21 cellular contexts compared by ENCODE assay signal in the genomic region with DNA sequence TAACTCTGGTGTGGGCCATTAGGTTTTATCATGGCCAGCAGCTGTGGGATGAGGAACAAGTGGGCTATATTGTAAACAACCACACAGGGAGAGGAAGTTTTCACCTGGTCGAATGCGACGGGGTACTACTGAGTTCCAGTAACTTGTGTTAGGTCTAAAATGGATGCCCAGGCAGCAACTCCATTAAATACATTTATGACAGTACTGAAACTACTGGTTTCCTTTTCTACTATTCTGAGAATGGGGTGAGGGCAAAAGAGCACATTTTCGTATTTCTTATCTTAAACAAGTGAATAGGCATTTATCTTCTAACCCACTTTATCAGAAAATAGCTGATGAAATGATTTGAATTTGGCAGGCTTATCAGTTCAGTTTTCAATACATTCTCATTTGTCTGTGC.
A peak's percentile ranks its signal among the peaks of the same experiment; 100 is the strongest.
DNase-seq lines count a peak whose midpoint lies in the region; ATAC-seq, FAIRE-seq and TF ChIP-seq lines count a peak whose summit lies in the region.
"Had no signal": no experiment of that assay in that cellular context is flagged by ENCODE, and none has a peak within 500 bp of the region (broad histone marks: within the 10 kb centered on the region; RNA-seq: fewer than 3 reads in every experiment).

No MANE protein-coding gene starts in this region.

- H3K27me3 ChIP-seq in MM.1S (replicated peaks; ENCODE audit: insufficient read depth, low read length) = no peaks in the 10 kb centered on the region
- H3K27me3 ChIP-seq in H1 (replicated peaks in 1 of 4; ENCODE audit: control insufficient read depth in 3 of 4, extremely low read depth in 1 of 4, insufficient read depth in 3 of 4, low read length in 3 of 4) = no peaks in the 10 kb centered on the region
- H3K27me3 ChIP-seq: MG63, SJCRH30 had no signal

- no peaks in the 10 kb centered on the region for H3K9me2 ChIP-seq in MM.1S (replicated peaks; ENCODE audit: insufficient read depth, low read length)

- no peak overlapping the region for H2BK5ac ChIP-seq in H1 (ENCODE audit: low read depth, low read length)

- H3K56ac ChIP-seq in H1 (replicated peaks; ENCODE audit: insufficient read length, low read depth, low read length) = no peak overlapping the region

- H2BK120ac ChIP-seq in H1 (replicated peaks; ENCODE audit: low read depth, low read length) = no peak overlapping the region

- no peak overlapping the region for H3K18ac ChIP-seq in H1 (ENCODE audit: extremely low read depth, low read length)

- H3K23ac ChIP-seq in H1 (ENCODE audit: insufficient read length) = no peak overlapping the region

- no peaks in the 10 kb centered on the region for H4K20me1 ChIP-seq in MM.1S (ENCODE audit: insufficient read depth, low read length)
- no peaks in the 10 kb centered on the region for H4K20me1 ChIP-seq in H1 (replicated peaks in 1 of 2; ENCODE audit: control insufficient read depth in 1 of 2, insufficient read depth in 2 of 2, low read length in 2 of 2)

- no peak for TF ChIP-seq POLR2A in H1 (IDR thresholded peaks at IDR 0.05; ENCODE audit: control extremely low read depth in 1 of 2, low read depth in 2 of 2, low read length in 2 of 2)

- H3K9me3 ChIP-seq in MM.1S (replicated peaks; ENCODE audit: insufficient read depth, low read length) (no peaks in the 10 kb centered on the region), H1 (ENCODE audit: insufficient read depth in 2 of 2, low read depth in 1 of 2, low read length in 1 of 2) (no peaks in the 10 kb centered on the region)
- H3K9me3 ChIP-seq: MG63, SJCRH30 had no signal

- H3K79me2 ChIP-seq in MM.1S (ENCODE audit: low read length) = no peaks in the 10 kb centered on the region
- H3K79me2 ChIP-seq in H1 (ENCODE audit: control insufficient read depth in 1 of 2, insufficient read depth in 2 of 2, low read length in 2 of 2) = no peaks in the 10 kb centered on the region

- H3K4me2 ChIP-seq in MM.1S (ENCODE audit: low read depth, low read length) (peak overlapping the region; percentile 51), H1 (ENCODE audit: insufficient read depth in 1 of 2, low read depth in 2 of 2, low read length in 2 of 2) (no peak overlapping the region)

- no peak overlapping the region for H3K4ac ChIP-seq in H1 (replicated peaks; ENCODE audit: insufficient read length, low read depth, low read length)

- intact Hi-C loops in activated CD4-positive, alpha-beta T cell treated with anti-CD3 and anti-CD28 coated beads for 36 hours (cut with DNase I, micrococcal nuclease) = no loop called here

- H2BK12ac ChIP-seq in H1 (ENCODE audit: low read depth, low read length) = no peak overlapping the region

- H3K9me3 Mint-ChIP-seq in activated CD4-positive, alpha-beta T cell treated with anti-CD3 and anti-CD28 coated beads for 36 hours (ENCODE audit: low read depth) = no peaks in the 10 kb centered on the region

- H3K4me3 ChIP-seq in MM.1S (ENCODE audit: low read length) = no peak overlapping the region
- no peak overlapping the region for H3K4me3 ChIP-seq in H1 (ENCODE audit: extremely low read depth in 1 of 4, insufficient read depth in 2 of 4, low read depth in 3 of 4, low read length in 4 of 4)
- H3K4me3 ChIP-seq: MG63, SJCRH30 had no signal

- CTCF ChIA-PET in H1 (lab: Charles Lee; ENCODE audit: partially characterized antibody) = no interaction called here
- CTCF ChIA-PET in activated CD4-positive, alpha-beta T cell treated with anti-CD3 and anti-CD28 coated beads for 36 hours (lab: Charles Lee) = no interaction called here

- 96% methylated on average over 4 of the region's 4 CpGs; no CpG with 5 or more reads in 1 of the 2 experiments for WGBS in H1 (ENCODE audit: extremely low coverage in 1 of 2, insufficient coverage in 1 of 2, insufficient read length in 1 of 2, insufficient replicate concordance in 2 of 2, low coverage in 1 of 2, low lambda C conversion rate in 2 of 2, missing lambda C conversion rate in 1 of 2), 2 experiments

- H3K14ac ChIP-seq in H1 (ENCODE audit: insufficient read length) = no peak overlapping the region

- no peak overlapping the region for H4K91ac ChIP-seq in H1 (replicated peaks; ENCODE audit: insufficient read length, low read length)

- no peak for FAIRE-seq in H1 (lab: Jason Lieb, UNC)
- FAIRE-seq: GM12891, RCC 7860 had no signal

- POLR2A ChIA-PET in H1 (lab: Charles Lee; ENCODE audit: partially characterized antibody) = no interaction called here
- POLR2A ChIA-PET in activated CD4-positive, alpha-beta T cell treated with anti-CD3 and anti-CD28 coated beads for 36 hours (lab: Charles Lee) = no interaction called here

- ATAC-seq in GM19395 (IDR thresholded peaks at IDR 0.05; ENCODE audit: unreplicated experiment) = peak; percentile 65
- no peak for ATAC-seq in activated CD4-positive, alpha-beta T cell treated with anti-CD3 and anti-CD28 coated beads for 36 hours

- H3K27ac ChIP-seq in MM.1S (ENCODE audit: low read length) (peak overlapping the region; percentile 19; the same call in 1 of the 2 replicates), H1 (ENCODE audit: low read depth, low read length) (no peak overlapping the region)
- H3K27ac ChIP-seq: SJCRH30 had no signal

- no peak overlapping the region for H3K4me3 Mint-ChIP-seq in activated CD4-positive, alpha-beta T cell treated with anti-CD3 and anti-CD28 coated beads for 36 hours
- H3K4me3 Mint-ChIP-seq: CD4-positive, CD25-positive, alpha-beta regulatory T cell had no signal

- H3K9ac ChIP-seq in MM.1S (ENCODE audit: low read length) (no peak overlapping the region), H1 (replicated peaks in 1 of 4; ENCODE audit: extremely low read depth in 1 of 4, low read depth in 3 of 4, low read length in 3 of 4) (no peak overlapping the region)

- H2BK20ac ChIP-seq in H1 (ENCODE audit: low read length) = no peak overlapping the region

- no peaks in the 10 kb centered on the region for H3K23me2 ChIP-seq in H1 (ENCODE audit: low read depth, low read length)

- H3K4me1 Mint-ChIP-seq in activated CD4-positive, alpha-beta T cell treated with anti-CD3 and anti-CD28 coated beads for 36 hours = peaks cover 4% of the 10 kb centered on the region
- H3K4me1 Mint-ChIP-seq: CD4-positive, CD25-positive, alpha-beta regulatory T cell had no signal

- no peaks in the 10 kb centered on the region for H3K79me1 ChIP-seq in H1 (ENCODE audit: low read depth, low read length)

- peak; percentile 66 for DNase-seq in MM.1S
- no peak for DNase-seq in H1 (ENCODE audit: low read depth in 1 of 2, low spot score in 2 of 2)
- DNase-seq in glomerular visceral epithelial cell (ENCODE audit: extremely low spot score) = no peak
- no peak for DNase-seq in foreskin melanocyte
- DNase-seq in activated CD4-positive, alpha-beta T cell treated with anti-CD3 and anti-CD28 coated beads for 36 hours = no peak
- DNase-seq in NCI-H1436 treated with DMSO at 0.1 percent for 48 hours (lab: John Stamatoyannopoulos, UW) = no peak
- DNase-seq: CD4-positive, CD25-positive, alpha-beta regulatory T cell; COR-L47; DMS 273 treated with DMSO at 0.1 percent for 48 hours; DMS79 treated with DMSO at 0.1 percent for 48 hours; H7; MG63; NCI-H1092; NCI-H1436; NCI-H1930; NCI-H748 treated with DMSO at 0.1 percent for 48 hours; NK-92 treated with Interleukin-12 subunit alpha and Interleukin-12 subunit beta, amount 100 ng/mL, for 24 hours; SJCRH30 had no signal

- no peak for TF ChIP-seq RAD21 in H1 (IDR thresholded peaks at IDR 0.05 in 1 of 2, conservative IDR thresholded peaks at IDR 0.05 in 1 of 2; ENCODE audit: low read depth in 2 of 2, low read length in 2 of 2)

- H3K36me3 Mint-ChIP-seq in activated CD4-positive, alpha-beta T cell treated with anti-CD3 and anti-CD28 coated beads for 36 hours (ENCODE audit: low read depth) = no peaks in the 10 kb centered on the region
- H3K36me3 Mint-ChIP-seq: CD4-positive, CD25-positive, alpha-beta regulatory T cell had no signal

- H4K5ac ChIP-seq in H1 (ENCODE audit: insufficient read length, low read depth, low read length) = no peak overlapping the region

- H2AFZ ChIP-seq in MM.1S (ENCODE audit: low read length) = peak overlapping the region; percentile 56
- 0 out of 2 replicates have a peak overlapping the region, but pooled peaks have one; percentile 16 for H2AFZ ChIP-seq in H1 (ENCODE audit: low read length)

- H4K8ac ChIP-seq in H1 (ENCODE audit: extremely low read depth, insufficient read depth, low read length) = no peak overlapping the region

- no peak overlapping the region for H2BK15ac ChIP-seq in H1 (ENCODE audit: low read length)

- H3K36me3 ChIP-seq in MM.1S (replicated peaks; ENCODE audit: insufficient read depth, low read length) = no peaks in the 10 kb centered on the region
- H3K36me3 ChIP-seq in H1 (ENCODE audit: control insufficient read depth in 2 of 4, insufficient read depth in 4 of 4, low read length in 3 of 4) = no peaks in the 10 kb centered on the region
- H3K36me3 ChIP-seq: MG63, SJCRH30 had no signal

- no peak overlapping the region for H2AK5ac ChIP-seq in H1 (ENCODE audit: low read depth, low read length)

- no peaks in the 10 kb centered on the region for H3K27me3 Mint-ChIP-seq in activated CD4-positive, alpha-beta T cell treated with anti-CD3 and anti-CD28 coated beads for 36 hours

- TF ChIP-seq CTCF in MM.1S (IDR thresholded peaks at IDR 0.05; ENCODE audit: low read length) (no peak), H1 (IDR thresholded peaks at IDR 0.05; ENCODE audit: control extremely low read depth in 1 of 3, insufficient read depth in 1 of 3, low read depth in 1 of 3, low read length in 3 of 3) (no peak)

- no peak overlapping the region for H3K27ac Mint-ChIP-seq in activated CD4-positive, alpha-beta T cell treated with anti-CD3 and anti-CD28 coated beads for 36 hours
- H3K27ac Mint-ChIP-seq: CD4-positive, CD25-positive, alpha-beta regulatory T cell had no signal

- TF ChIP-seq EP300 in H1 (IDR thresholded peaks at IDR 0.05; ENCODE audit: borderline replicate concordance in 1 of 2, low read depth in 2 of 2, low read length in 2 of 2) = no peak

- no peaks in the 10 kb centered on the region for H3F3A ChIP-seq in MM.1S (ENCODE audit: insufficient read depth, low read length)

- peaks cover 15% of the 10 kb centered on the region for H3K4me1 ChIP-seq in MM.1S (ENCODE audit: low read length)
- H3K4me1 ChIP-seq in H1 (replicated peaks in 1 of 4; ENCODE audit: control insufficient read depth in 3 of 4, insufficient read depth in 4 of 4, low read length in 3 of 4) = no peaks in the 10 kb centered on the region
- H3K4me1 ChIP-seq: SJCRH30 had no signal

TF ChIP-seq in H1, 55 proteins besides CTCF, POLR2A, EP300 and RAD21:
- no peak for TF ChIP-seq PHF8 (conservative IDR thresholded peaks at IDR 0.05; ENCODE audit: low read depth, low read length)
TF ChIP-seq in H1: peak in this region for 0.
